In genomic region chr12:76317976-76318375, GRCh38 we compare ENCODE assay signal across 1 cellular context.
TF ChIP-seq lines count a peak whose summit lies in the region.

No MANE protein-coding gene starts in this region.

TF ChIP-seq in H1, 55 proteins besides CTCF, POLR2A, EP300 and RAD21:
- TF ChIP-seq SP4 (IDR thresholded peaks at IDR 0.05; ENCODE audit: low read length), result no peak
- no peak for TF ChIP-seq KDM4A (IDR thresholded peaks at IDR 0.05; ENCODE audit: low read depth, low read length, severe bottlenecking)
- no peak for TF ChIP-seq TBP (IDR thresholded peaks at IDR 0.05; ENCODE audit: low read depth, low read length)
- TF ChIP-seq EGR1 (IDR thresholded peaks at IDR 0.05; ENCODE audit: borderline replicate concordance, low read depth, low read length), result no peak
- TF ChIP-seq POU5F1 (IDR thresholded peaks at IDR 0.05; ENCODE audit: low read depth, low read length), result no peak
- TF ChIP-seq GABPA (IDR thresholded peaks at IDR 0.05; ENCODE audit: borderline replicate concordance, insufficient read depth, low read length), result no peak
- TF ChIP-seq CHD2 (IDR thresholded peaks at IDR 0.05; ENCODE audit: low read length), result no peak
- no peak for TF ChIP-seq SIN3A (conservative IDR thresholded peaks at IDR 0.05 in 1 of 2, IDR thresholded peaks at IDR 0.05 in 1 of 2; ENCODE audit: low read depth in 1 of 2, low read length in 2 of 2)
- TF ChIP-seq E2F6 (IDR thresholded peaks at IDR 0.05), result no peak
- TF ChIP-seq CEBPB (IDR thresholded peaks at IDR 0.05; ENCODE audit: low read depth, low read length), result no peak
- TF ChIP-seq ZNF274 (IDR thresholded peaks at IDR 0.05; ENCODE audit: borderline replicate concordance, extremely low read depth, low read length), result no peak
- no peak for TF ChIP-seq CHD7 (IDR thresholded peaks at IDR 0.05; ENCODE audit: insufficient replicate concordance, low read length)
- TF ChIP-seq SIRT6 (IDR thresholded peaks at IDR 0.05; ENCODE audit: low read length), result no peak
- no peak for TF ChIP-seq GTF2F1 (IDR thresholded peaks at IDR 0.05; ENCODE audit: borderline replicate concordance, low read depth, low read length)
- TF ChIP-seq TAF1 (IDR thresholded peaks at IDR 0.05; ENCODE audit: low read depth, low read length), result no peak
